In genomic region chr12:43241971-43242370, GRCh38 we compare ENCODE assay signal across 20 cellular contexts.
DNase-seq lines count a peak whose midpoint lies in the region; ATAC-seq lines count a peak whose summit lies in the region.
"Had no signal": no experiment of that assay in that cellular context is flagged by ENCODE, and none has a peak within 500 bp of the region (broad histone marks: within the 10 kb centered on the region; RNA-seq: fewer than 3 reads in every experiment).

No MANE protein-coding gene starts in this region.

- H3K27ac Mint-ChIP-seq in activated T-cell treated with anti-CD3 and anti-CD28 coated beads, Interleukin-2, amount 50 U/mL, for 72 hours = no peak overlapping the region
- H3K27ac Mint-ChIP-seq: activated CD4-positive, alpha-beta memory T cell treated with anti-CD3 and anti-CD28 coated beads, Interleukin-2, amount 10 ng/mL, durations not matched to agents 7 days and 5 days; activated naive CD4-positive, alpha-beta T cell treated with anti-CD3 and anti-CD28 coated beads for 36 hours; brain; nephron progenitor cell had no signal

- DNase-seq in M059J (ENCODE audit: low read depth) (peak; percentile 2), dedifferentiated amniotic fluid mesenchymal stem cell (ENCODE audit: extremely low spot score) (peak; percentile 61), iris pigment epithelial cell (ENCODE audit: low read depth) (peak; percentile 81), stromal cell of bone marrow (ENCODE audit: low read depth) (peak; percentile 34), head of caudate nucleus (no peak)
- no peak for DNase-seq in activated T-cell treated with anti-CD3 and anti-CD28 coated beads, Interleukin-2, amount 50 U/mL, for 72 hours
- DNase-seq: activated CD4-positive, alpha-beta memory T cell treated with anti-CD3 and anti-CD28 coated beads, Interleukin-2, amount 10 ng/mL, durations not matched to agents 7 days and 5 days; activated CD4-positive, CD25-positive, alpha-beta regulatory T cell; activated naive CD4-positive, alpha-beta T cell treated with anti-CD3 and anti-CD28 coated beads for 36 hours; activated T-cell treated with anti-CD3 and anti-CD28 coated beads, Interleukin-2, amount 50 U/mL, for 1 hour; NCI-H1417; NCI-H524 treated with DMSO at 0.1 percent for 48 hours; nephron progenitor cell; psoas muscle; spleen; T-helper 9 cell had no signal

- no peak for ATAC-seq in activated T-cell treated with anti-CD3 and anti-CD28 coated beads, Interleukin-2, amount 50 U/mL, for 72 hours (replicated peaks in 1 of 2)
- no peak for ATAC-seq in GM19452 (IDR thresholded peaks at IDR 0.05; ENCODE audit: unreplicated experiment)
- ATAC-seq in HG03280 (IDR thresholded peaks at IDR 0.05; ENCODE audit: unreplicated experiment) = no peak
- ATAC-seq: HCT116, psoas muscle had no signal

- no peaks in the 10 kb centered on the region for H3K27me3 Mint-ChIP-seq in activated T-cell treated with anti-CD3 and anti-CD28 coated beads, Interleukin-2, amount 50 U/mL, for 72 hours (ENCODE audit: low read depth)
- H3K27me3 Mint-ChIP-seq: activated CD4-positive, alpha-beta memory T cell treated with anti-CD3 and anti-CD28 coated beads, Interleukin-2, amount 10 ng/mL, durations not matched to agents 7 days and 5 days; brain had no signal

- no peak overlapping the region for H3K4me3 Mint-ChIP-seq in activated T-cell treated with anti-CD3 and anti-CD28 coated beads, Interleukin-2, amount 50 U/mL, for 72 hours
- H3K4me3 Mint-ChIP-seq: activated CD4-positive, alpha-beta memory T cell treated with anti-CD3 and anti-CD28 coated beads, Interleukin-2, amount 10 ng/mL, durations not matched to agents 7 days and 5 days; activated naive CD4-positive, alpha-beta T cell treated with anti-CD3 and anti-CD28 coated beads for 36 hours; brain; nephron progenitor cell had no signal

- intact Hi-C loops in head of caudate nucleus (cut with DNase I) = no loop called here

- no peaks in the 10 kb centered on the region for H3K36me3 Mint-ChIP-seq in activated T-cell treated with anti-CD3 and anti-CD28 coated beads, Interleukin-2, amount 50 U/mL, for 72 hours (ENCODE audit: insufficient read depth in 2 of 2)
- H3K36me3 Mint-ChIP-seq: brain had no signal

- H3K9me3 Mint-ChIP-seq in activated T-cell treated with anti-CD3 and anti-CD28 coated beads, Interleukin-2, amount 50 U/mL, for 72 hours = peaks cover 4 to 7% of the 10 kb centered on the region in 2 donors
- H3K9me3 Mint-ChIP-seq: activated CD4-positive, alpha-beta memory T cell treated with anti-CD3 and anti-CD28 coated beads, Interleukin-2, amount 10 ng/mL, durations not matched to agents 7 days and 5 days had no signal

- no peaks in the 10 kb centered on the region for H3K4me1 Mint-ChIP-seq in activated T-cell treated with anti-CD3 and anti-CD28 coated beads, Interleukin-2, amount 50 U/mL, for 72 hours (ENCODE audit: low read depth)
- H3K4me1 Mint-ChIP-seq: activated CD4-positive, alpha-beta memory T cell treated with anti-CD3 and anti-CD28 coated beads, Interleukin-2, amount 10 ng/mL, durations not matched to agents 7 days and 5 days; brain had no signal

Comparison
In these comparisons a context has a peak if more than half of its experiments do, and no peak if none do; other contexts are left out.
1. DNase-seq: peak in M059J (single experiment), dedifferentiated amniotic fluid mesenchymal stem cell (single experiment), iris pigment epithelial cell (single experiment) and stromal cell of bone marrow (single experiment); none in activated T-cell treated with anti-CD3 and anti-CD28 coated beads, Interleukin-2, amount 50 U/mL, for 72 hours (0 of 2) and head of caudate nucleus (0 of 42).